Comparison of ENCODE assay signal across 9 cellular contexts in the genomic region with DNA sequence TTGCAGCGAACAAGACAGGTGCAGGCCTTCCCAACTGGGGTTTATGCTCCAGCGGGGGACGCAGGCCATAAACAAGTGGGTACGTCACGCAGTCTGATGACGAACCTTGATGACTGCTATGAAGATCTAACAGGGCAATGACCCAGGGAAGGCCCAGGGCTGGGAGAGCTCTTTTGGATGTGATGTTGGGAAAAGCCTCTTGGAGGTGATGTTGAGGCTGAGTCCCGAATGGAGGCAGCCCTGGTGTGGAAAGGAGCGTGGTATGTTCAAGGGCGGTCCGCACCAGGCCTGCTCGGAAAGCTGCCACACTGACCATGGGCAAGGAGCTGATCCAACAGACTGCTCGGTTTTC. TPM values are rescaled to one million over a fixed set of nuclear protein-coding genes. Genes with fewer than 3 reads are reported as not detected.
DNase-seq lines count a peak whose midpoint lies in the region; ATAC-seq and TF ChIP-seq lines count a peak whose summit lies in the region.
"Had no signal": no experiment of that assay in that cellular context is flagged by ENCODE, and none has a peak within 500 bp of the region (broad histone marks: within the 10 kb centered on the region; RNA-seq: fewer than 3 reads in every experiment).

No MANE protein-coding gene starts in this region.

- no peaks in the 10 kb centered on the region for H3K9me3 Mint-ChIP-seq in activated naive CD4-positive, alpha-beta T cell treated with anti-CD3 and anti-CD28 coated beads for 36 hours

- no peak overlapping the region for H3K4me3 Mint-ChIP-seq in activated naive CD4-positive, alpha-beta T cell treated with anti-CD3 and anti-CD28 coated beads for 36 hours

- no peaks in the 10 kb centered on the region for H3K36me3 Mint-ChIP-seq in activated naive CD4-positive, alpha-beta T cell treated with anti-CD3 and anti-CD28 coated beads for 36 hours (ENCODE audit: low read depth)

- WGBS in adrenal gland, 4 donors: 64 to 71% (median 70%) methylated on average over 11 to 12 of the region's 12 CpGs
- 86 to 88% methylated on average over 10 to 12 of the region's 12 CpGs for WGBS in tibial nerve, 2 donors

- H3K27ac ChIP-seq in adrenal gland: peak overlapping the region; percentile 53 to 98 (median 92)
- peak overlapping the region; percentile 64 for H3K27ac ChIP-seq in muscle layer of duodenum (ENCODE audit: low read length)
- peak overlapping the region; percentile 62 to 86 (median 74) for H3K27ac ChIP-seq in tibial nerve

- peaks cover 32% of the 10 kb centered on the region for H3K4me1 Mint-ChIP-seq in activated naive CD4-positive, alpha-beta T cell treated with anti-CD3 and anti-CD28 coated beads for 36 hours (ENCODE audit: low read depth)

- CTCF ChIA-PET in activated naive CD4-positive, alpha-beta T cell treated with anti-CD3 and anti-CD28 coated beads for 36 hours (lab: Charles Lee): interaction anchor here (0.6 to 1.2 kb wide), 2 partner anchors 36 to 507 kb away, joined by 3 to 7 read pairs; no protein-coding TSS in a partner anchor

- no peak overlapping the region for H3K4me3 ChIP-seq in adrenal gland
- no peak overlapping the region for H3K4me3 ChIP-seq in muscle layer of duodenum (ENCODE audit: low read depth in 1 of 2, low read length in 2 of 2)
- no peak overlapping the region for H3K4me3 ChIP-seq in tibial nerve
- H3K4me3 ChIP-seq: skin epidermis had no signal

- no peak for TF ChIP-seq EP300 in tibial nerve (IDR thresholded peaks at IDR 0.05)

- ATAC-seq in HG03469 (IDR thresholded peaks at IDR 0.05; ENCODE audit: unreplicated experiment): no peak
- no peak for ATAC-seq in HG02588 (IDR thresholded peaks at IDR 0.05; ENCODE audit: unreplicated experiment)

- H3K27ac Mint-ChIP-seq in activated naive CD4-positive, alpha-beta T cell treated with anti-CD3 and anti-CD28 coated beads for 36 hours: peak overlapping the region; percentile 84

- peak in 1 of 6 experiments; percentile 9 for TF ChIP-seq CTCF in adrenal gland (IDR thresholded peaks at IDR 0.05)
- TF ChIP-seq CTCF in tibial nerve (IDR thresholded peaks at IDR 0.05): no peak

- intact Hi-C loops in activated naive CD4-positive, alpha-beta T cell treated with anti-CD3 and anti-CD28 coated beads for 36 hours (cut with micrococcal nuclease): loop anchor here (2.0 kb wide), 2 partner anchors 17 to 41 kb away; a partner anchor contains a TSS
- intact Hi-C loops in adrenal gland (cut with DNase I): no loop called here

- H3K36me3 ChIP-seq in adrenal gland (replicated peaks in 1 of 2) (peaks cover 0 to 14% of the 10 kb centered on the region in 2 donors), muscle layer of duodenum (ENCODE audit: control insufficient read depth in 1 of 2, insufficient read depth in 2 of 2, low read length in 2 of 2) (no peaks in the 10 kb centered on the region), tibial nerve (peaks cover 0 to 13% (median 0%) of the 10 kb centered on the region in 3 donors)

- TF ChIP-seq POLR2A in adrenal gland (IDR thresholded peaks at IDR 0.05) (no peak), tibial nerve (IDR thresholded peaks at IDR 0.05) (no peak)

- DNase-seq in activated naive CD4-positive, alpha-beta T cell treated with anti-CD3 and anti-CD28 coated beads for 36 hours: no peak
- DNase-seq in activated naive CD4-positive, alpha-beta T cell treated with Interleukin-2 at 50 U/mL for 16 hours: no peak
- peak in 4 of 7 donors; percentile 41 to 69 (median 58) for DNase-seq in adrenal gland
- no peak for DNase-seq in tibial nerve (ENCODE audit: low spot score in 2 of 2)
- no peak for DNase-seq in NCI-H1092 treated with DMSO at 0.1 percent for 48 hours (lab: John Stamatoyannopoulos, UW)

- H3K27me3 ChIP-seq in adrenal gland: no peaks in the 10 kb centered on the region
- no peaks in the 10 kb centered on the region for H3K27me3 ChIP-seq in muscle layer of duodenum (ENCODE audit: low read depth, low read length)
- no peaks in the 10 kb centered on the region for H3K27me3 ChIP-seq in tibial nerve

- H3K27me3 Mint-ChIP-seq in activated naive CD4-positive, alpha-beta T cell treated with anti-CD3 and anti-CD28 coated beads for 36 hours (ENCODE audit: low read depth): peaks cover 22% of the 10 kb centered on the region

- H3K4me1 ChIP-seq in adrenal gland (replicated peaks in 1 of 2): peaks cover 34 to 68% of the 10 kb centered on the region in 2 donors
- peaks cover 0 to 2% of the 10 kb centered on the region in 2 donors for H3K4me1 ChIP-seq in muscle layer of duodenum (ENCODE audit: control insufficient read depth in 1 of 2, insufficient read depth in 2 of 2, low read length in 2 of 2)
- peaks cover 0 to 81% (median 39%) of the 10 kb centered on the region in 4 donors for H3K4me1 ChIP-seq in tibial nerve

- H3K9me3 ChIP-seq in adrenal gland (replicated peaks in 1 of 3) (no peaks in the 10 kb centered on the region), muscle layer of duodenum (ENCODE audit: control insufficient read depth in 1 of 2, low read length in 2 of 2) (no peaks in the 10 kb centered on the region), tibial nerve (no peaks in the 10 kb centered on the region)

RNA-seq across cellular contexts. Expression of a gene that starts 5.8 kb away (rescaled TPM):
- 10 to 100 TPM; 32.1 to 34.1 TPM for total RNA-seq in activated naive CD4-positive, alpha-beta T cell treated with anti-CD3 and anti-CD28 coated beads for 36 hours
- 1,000 to 10,000 TPM in 2 of 8 donors, 100 to 1,000 TPM in 6; 302 to 1,301 (median 562) TPM for total RNA-seq in adrenal gland
- 1,000 to 10,000 TPM in 1 of 3 donors, 100 to 1,000 TPM in 2; 134 to 1,327 (median 153) TPM for polyA plus RNA-seq in adrenal gland
- total RNA-seq in tibial nerve: 10 to 100 TPM; 17.4 to 59.2 (median 32.7) TPM

RNA-seq across cellular contexts. Expression of a gene that starts 17.1 kb away (rescaled TPM):
- 10 to 100 TPM; 12.1 to 12.8 TPM for total RNA-seq in activated naive CD4-positive, alpha-beta T cell treated with anti-CD3 and anti-CD28 coated beads for 36 hours
- total RNA-seq in adrenal gland: 100 to 1,000 TPM in 5 of 8 donors, 10 to 100 TPM in 3; 60.3 to 361 (median 102) TPM
- polyA plus RNA-seq in adrenal gland: 100 to 1,000 TPM in 1 of 3 donors, 10 to 100 TPM in 2; 28.3 to 410 (median 32.1) TPM
- total RNA-seq in tibial nerve: 10 to 100 TPM; 33.7 to 61.6 (median 47.0) TPM

RNA-seq across cellular contexts. Expression of a gene that starts 41.2 kb away (rescaled TPM):
- 10 to 100 TPM; 74.7 to 75.9 TPM for total RNA-seq in activated naive CD4-positive, alpha-beta T cell treated with anti-CD3 and anti-CD28 coated beads for 36 hours
- total RNA-seq in adrenal gland (10 to 100 TPM in 4 of 8 donors, 1 to 10 TPM in 4; 8.4 to 25.6 (median 10.0) TPM), tibial nerve (10 to 100 TPM in 1 of 4 donors, 1 to 10 TPM in 3; 4.5 to 11.0 (median 4.6) TPM)
- polyA plus RNA-seq in adrenal gland: 10 to 100 TPM in 1 of 3 donors, 1 to 10 TPM in 2; 3.9 to 32.0 (median 4.5) TPM

RNA-seq across cellular contexts. Expression of a gene that starts 41.5 kb away (rescaled TPM):
- total RNA-seq in activated naive CD4-positive, alpha-beta T cell treated with anti-CD3 and anti-CD28 coated beads for 36 hours: 100 to 1,000 TPM; 166 to 167 TPM
- total RNA-seq in adrenal gland (100 to 1,000 TPM in 4 of 8 donors, 10 to 100 TPM in 4; 22.8 to 161 (median 116) TPM), tibial nerve (10 to 100 TPM; 21.9 to 56.7 (median 45.2) TPM)
- polyA plus RNA-seq in adrenal gland: 100 to 1,000 TPM in 2 of 3 donors, 10 to 100 TPM in 1; 91.5 to 215 (median 137) TPM

RNA-seq across cellular contexts. Expression of a gene that starts 57.4 kb away (rescaled TPM):
- total RNA-seq in activated naive CD4-positive, alpha-beta T cell treated with anti-CD3 and anti-CD28 coated beads for 36 hours: 1 to 10 TPM; 4.2 to 4.3 TPM
- total RNA-seq in adrenal gland: 100 to 1,000 TPM in 6 of 8 donors, 10 to 100 TPM in 2; 74.5 to 145 (median 112) TPM
- 100 to 1,000 TPM in 2 of 3 donors, 10 to 100 TPM in 1; 98.2 to 175 (median 103) TPM for polyA plus RNA-seq in adrenal gland
- 100 to 1,000 TPM; 135 to 327 (median 205) TPM for total RNA-seq in tibial nerve

Comparison
In these comparisons a context has a peak if more than half of its experiments do, and no peak if none do; other contexts are left out.
1. DNase-seq: peak in adrenal gland (4 of 7); none in activated naive CD4-positive, alpha-beta T cell treated with anti-CD3 and anti-CD28 coated beads for 36 hours (single experiment), activated naive CD4-positive, alpha-beta T cell treated with Interleukin-2 at 50 U/mL for 16 hours (single experiment), tibial nerve (0 of 2) and NCI-H1092 treated with DMSO at 0.1 percent for 48 hours (single experiment).
2. RNA of a gene that starts 5.8 kb away (total RNA-seq): 302 to 1,301 TPM in adrenal gland; 17.4 to 59.2 TPM in tibial nerve and 32.1 to 34.1 TPM in activated naive CD4-positive, alpha-beta T cell treated with anti-CD3 and anti-CD28 coated beads for 36 hours; every median in the first group is over 4 times any median in the second.
3. Peak in every context shown above with its lines, with median percentiles within 50 percentile points of each other: H3K27ac ChIP-seq.